In genomic region chr2:38439226-38439612, GRCh38 we compare ENCODE assay signal across 13 cellular contexts.
DNase-seq lines count a peak whose midpoint lies in the region; ATAC-seq and TF ChIP-seq lines count a peak whose summit lies in the region.
"Had no signal": no experiment of that assay in that cellular context is flagged by ENCODE, and none has a peak within 500 bp of the region (broad histone marks: within the 10 kb centered on the region; RNA-seq: fewer than 3 reads in every experiment).

No MANE protein-coding gene starts in this region.

- TF ChIP-seq CTCF in mesothelial cell of epicardium (IDR thresholded peaks at IDR 0.05; ENCODE audit: unreplicated experiment) (no peak), ovary (IDR thresholded peaks at IDR 0.05) (no peak)

- H3K9me3 Mint-ChIP-seq in mesothelial cell of epicardium = peaks cover 2% of the 10 kb centered on the region
- H3K9me3 Mint-ChIP-seq: CD4-positive, alpha-beta T cell had no signal

- H3K27ac ChIP-seq in ovary = no peak overlapping the region
- H3K27ac ChIP-seq: cardiac muscle cell had no signal

- H3K9me3 ChIP-seq in ovary = no peaks in the 10 kb centered on the region
- H3K9me3 ChIP-seq: esophagus squamous epithelium had no signal

- no peaks in the 10 kb centered on the region for H3K36me3 Mint-ChIP-seq in mesothelial cell of epicardium

- no peak overlapping the region for H3K4me3 ChIP-seq in ovary
- H3K4me3 ChIP-seq: cardiac muscle cell, esophagus squamous epithelium had no signal

- TF ChIP-seq POLR2A in ovary (IDR thresholded peaks at IDR 0.05) = no peak

- peaks cover 16% of the 10 kb centered on the region for H3K4me1 ChIP-seq in ovary (ENCODE audit: insufficient read depth)

- intact Hi-C loops in ovary (cut with DNase I) = no loop called here

- ATAC-seq in GM18511 (IDR thresholded peaks at IDR 0.05; ENCODE audit: unreplicated experiment) = peak; percentile 44
- ATAC-seq in GM21717 (IDR thresholded peaks at IDR 0.05; ENCODE audit: unreplicated experiment) = peak; percentile 39

- TF ChIP-seq EP300 in ovary (IDR thresholded peaks at IDR 0.05) = no peak

- H3K27me3 Mint-ChIP-seq in mesothelial cell of epicardium (ENCODE audit: low read depth) = peaks cover 11% of the 10 kb centered on the region

- peak overlapping the region; percentile 75 for H3K27ac Mint-ChIP-seq in mesothelial cell of epicardium
- H3K27ac Mint-ChIP-seq: CD4-positive, alpha-beta T cell; naive B cell had no signal

- DNase-seq in LHCN-M2 (ENCODE audit: low read depth) = peak; percentile 80
- no peak for DNase-seq in mesothelial cell of epicardium (ENCODE audit: low spot score in 2 of 2, unreplicated experiment in 2 of 2)
- no peak for DNase-seq in NCI-H2171 (lab: John Stamatoyannopoulos, UW)
- DNase-seq in ovary = no peak
- DNase-seq in KBM-7 = no peak
- no peak for DNase-seq in stimulated activated CD4-positive, alpha-beta T cell treated with anti-CD3 and anti-CD28 coated beads, Interleukin-12 subunit alpha, Interleukin-12 subunit beta, amount 100 ng/mL, for 4 hours
- DNase-seq: activated T-cell treated with anti-CD3 and anti-CD28 coated beads, Interleukin-2, amount 50 U/mL, for 48 hours; CD4-positive, alpha-beta T cell; esophagus squamous epithelium; naive B cell had no signal

- H3K4me1 Mint-ChIP-seq in mesothelial cell of epicardium = peaks cover 51% of the 10 kb centered on the region
- H3K4me1 Mint-ChIP-seq: naive B cell had no signal

- no peak overlapping the region for H3K4me3 Mint-ChIP-seq in mesothelial cell of epicardium
- H3K4me3 Mint-ChIP-seq: CD4-positive, alpha-beta T cell had no signal

- H3K27me3 ChIP-seq in ovary = no peaks in the 10 kb centered on the region
- H3K27me3 ChIP-seq: cardiac muscle cell, esophagus squamous epithelium had no signal

- no peaks in the 10 kb centered on the region for H3K36me3 ChIP-seq in ovary
- H3K36me3 ChIP-seq: cardiac muscle cell, esophagus squamous epithelium had no signal

- in situ Hi-C loops in KBM-7 (cut with MboI; ENCODE audit: low pct_unique_long_range_greater_than_20kb, low sequenced_read_pairs) = no loop called here
